In genomic region chr13:36858285-36858684, GRCh38 we compare ENCODE assay signal across 9 cellular contexts. TPM values are rescaled to one million over a fixed set of nuclear protein-coding genes. Genes with fewer than 3 reads are reported as not detected.
DNase-seq lines count a peak whose midpoint lies in the region; ATAC-seq, FAIRE-seq and TF ChIP-seq lines count a peak whose summit lies in the region.
"Had no signal": no experiment of that assay in that cellular context is flagged by ENCODE, and none has a peak within 500 bp of the region (broad histone marks: within the 10 kb centered on the region; RNA-seq: fewer than 3 reads in every experiment).

No MANE protein-coding gene starts in this region.

- in situ Hi-C loops in K562 (cut with MboI) = loop anchor here (10.0 kb wide), 1 partner anchor 127 kb away; no protein-coding TSS in a partner anchor

- no peaks in the 10 kb centered on the region for H3K9me1 ChIP-seq in K562 (ENCODE audit: control insufficient read depth, insufficient read depth, low read length)

- TF ChIP-seq POLR2A in K562 (conservative IDR thresholded peaks at IDR 0.05) = no peak

- H3K4me2 ChIP-seq in K562 (ENCODE audit: insufficient read depth, low read length) = no peak overlapping the region

- peak; percentile 36 for DNase-seq in A172 (ENCODE audit: low spot score)
- peak; percentile 39 for DNase-seq in GM10248 (ENCODE audit: extremely low spot score)
- peak; percentile 52 for DNase-seq in NCI-H345 (lab: John Stamatoyannopoulos, UW)
- DNase-seq in K562 (ENCODE audit: extremely low read depth in 1 of 4, low spot score in 3 of 4) = peak; percentile 6 to 42 (median 10)
- peak; percentile 85 for DNase-seq in left kidney (ENCODE audit: low read depth, low spot score)
- DNase-seq in stimulated activated CD4-positive, alpha-beta T cell treated with anti-CD3 and anti-CD28 coated beads, Interleukin-4, amount 100 ng/mL, for 24 hours = no peak

- peak; percentile 55 for TF ChIP-seq CTCF in GM10248 (IDR thresholded peaks at IDR 0.05; ENCODE audit: control extremely low read depth, extremely low read depth, low read depth, missing control alignments)
- peak; percentile 44 to 49 (median 48); a peak in 5 of 6 replicates for TF ChIP-seq CTCF in K562 (IDR thresholded peaks at IDR 0.05 in 2 of 3, conservative IDR thresholded peaks at IDR 0.05 in 1 of 3; ENCODE audit: insufficient read depth in 2 of 3, low read depth in 1 of 3, low read length in 3 of 3)

- H3K36me3 ChIP-seq in K562 (ENCODE audit: control insufficient read depth, insufficient read depth, low read length) = no peaks in the 10 kb centered on the region

- H3K27ac ChIP-seq in K562 (ENCODE audit: extremely low read depth, low read depth, low read length) = no peak overlapping the region

- no peak overlapping the region for H3K9ac ChIP-seq in K562 (ENCODE audit: insufficient read depth in 1 of 2, low read depth in 2 of 2, low read length in 2 of 2)

- H3K4me3 ChIP-seq in K562 = no peak overlapping the region

- no TSS peak for BruUV-seq in K562 (replicated peaks; lab: Mats Ljungman, UMichigan)

- no peak overlapping the region for H2AFZ ChIP-seq in K562 (ENCODE audit: low read depth, low read length)

- no peaks in the 10 kb centered on the region for H3K79me2 ChIP-seq in K562 (ENCODE audit: control insufficient read depth, insufficient read depth, low read length)

- H3K4me1 ChIP-seq in K562 (replicated peaks in 1 of 2; ENCODE audit: control insufficient read depth in 2 of 2, insufficient read depth in 2 of 2, low read length in 2 of 2) = peaks cover 0 to 6% of the 10 kb centered on the region in 2 experiments; a peak in 1 of 5 replicates

- H3K9me3 ChIP-seq in K562 (replicated peaks; ENCODE audit: control insufficient read depth, insufficient read depth, low read depth, low read length) = no peaks in the 10 kb centered on the region

- intact Hi-C loops in K562 (cut with micrococcal nuclease) = loop anchor here (2.0 to 5.0 kb wide), 2 partner anchors 124 to 211 kb away; no protein-coding TSS in a partner anchor

- no peaks in the 10 kb centered on the region for H4K20me1 ChIP-seq in K562 (replicated peaks; ENCODE audit: control insufficient read depth, insufficient read depth, low read length)

- TF ChIP-seq EP300 in K562 (IDR thresholded peaks at IDR 0.05; ENCODE audit: low read length) = no peak

- ATAC-seq in HG02884 (IDR thresholded peaks at IDR 0.05; ENCODE audit: unreplicated experiment) (peak; percentile 63), K562 (peak; percentile 82), HG02970 (IDR thresholded peaks at IDR 0.05; ENCODE audit: low FRiP score, unreplicated experiment) (no peak)

- peaks cover 3 to 5% of the 10 kb centered on the region in 2 experiments; a peak in 4 of 5 replicates for H3K27me3 ChIP-seq in K562 (ENCODE audit: control insufficient read depth in 2 of 2, insufficient read depth in 2 of 2, low read length in 2 of 2)

- peak; percentile 84 for FAIRE-seq in K562 (lab: Jason Lieb, UNC)
- FAIRE-seq: endometrium had no signal

- CTCF ChIA-PET in GM10248 (lab: Yijun Ruan, JAX) = interaction anchor here (0.6 to 4.5 kb wide), 24 partner anchors 9 to 213 kb away, joined by 3 to 24 read pairs (median 5); partner anchors contain the start of gene EXOSC8
- CTCF ChIA-PET in K562 (lab: Yijun Ruan, JAX; ENCODE audit: low intra/inter-chr PET ratio) = interaction anchor here (0.6 to 1.2 kb wide), 4 partner anchors 8 to 211 kb away, joined by 3 to 4 read pairs (median 3); no protein-coding TSS in a partner anchor

- POLR2A ChIA-PET in GM10248 (lab: Yijun Ruan, JAX) (no interaction called here), K562 (lab: Yijun Ruan, JAX) (interaction anchor here (0.7 to 1.0 kb wide), 3 partner anchors 29 to 210 kb away, joined by 3 to 4 read pairs (median 4); no protein-coding TSS in a partner anchor)

- 5% methylated on average over 3 of the region's 3 CpGs for WGBS in K562 (ENCODE audit: insufficient coverage, low coverage, missing lambda C conversion rate)

- TF ChIP-seq RAD21 in K562 (CRISPR knock-in tag; conservative IDR thresholded peaks at IDR 0.05 in 1 of 2, IDR thresholded peaks at IDR 0.05 in 1 of 2) = peak in 1 of 2 experiments; percentile 61; a peak in 3 of 4 replicates

TF ChIP-seq in K562, 482 proteins besides CTCF, POLR2A, EP300 and RAD21:
- TF ChIP-seq RAD51 (IDR thresholded peaks at IDR 0.05; ENCODE audit: borderline replicate concordance, low read depth) (no peak), PKNOX1 (IDR thresholded peaks at IDR 0.05) (peak; percentile 48)

RNA-seq across cellular contexts. Expression of gene RFXAP, which starts 39.3 kb away (rescaled TPM):
- 1.3 and 1.5 TPM in 2 replicates for total RNA-seq in A172 (2014; rRNA removed; shearing (Covaris generic))
- 4.6 and 10.9 TPM in 2 replicates for total RNA-seq in K562 (2011; cell fraction: chromatin; rRNA removed; ENCODE audit: low replicate concordance)
- total RNA-seq in K562 (2011; cell fraction: nucleolus; rRNA removed) = 2.5 and 3.7 TPM in 2 replicates
- total RNA-seq in K562 (2011; cell fraction: nucleoplasm; rRNA removed) = 8.8 and 16.9 TPM in 2 replicates
- 2.4 and 3.2 TPM in 2 replicates for total RNA-seq in K562 (2014; rRNA removed)
- total RNA-seq in K562 (2014; rRNA removed; fragmentation: Illumina TruSeq; extraction: Trizol) = 2.9 and 3.7 TPM in 2 replicates
- 2.8 and 2.9 TPM in 2 replicates for total RNA-seq in K562 (2015; rRNA removed; fragmentation: Illumina TruSeq; extraction: Trizol)
- total RNA-seq in K562 (2021) = 7.0 and 9.7 TPM in 2 replicates
- 8.1 and 8.6 TPM in 2 replicates for polyA plus RNA-seq in K562 (2011; rRNA removed)
- polyA plus RNA-seq in K562 (2011; cell fraction: cytosol; rRNA removed) = 2.1 and 4.2 TPM in 2 replicates
- 7.7 and 12.5 TPM in 2 replicates for polyA plus RNA-seq in K562 (2011; cell fraction: nucleus; rRNA removed)
- polyA plus RNA-seq in K562 (2012) = 8.0 and 8.4 TPM in 2 replicates
- polyA plus RNA-seq in K562 (2014; fragmentation: Illumina TruSeq; extraction: Trizol) = 6.1 and 6.9 TPM in 2 replicates
- polyA plus RNA-seq in K562 (2014; fragmentation: Nextera tagmentation; extraction: Ambion mirVana) = 1 to 10 TPM; 2.1 to 2.7 TPM
- 8.0 and 8.2 TPM in 2 replicates for polyA plus RNA-seq in K562 (2014; rRNA removed)
- 2.6 and 3.8 TPM in 2 replicates for polyA minus RNA-seq in K562 (2011; rRNA and poly(A)+ RNA removed)
- polyA minus RNA-seq in K562 (2011; cell fraction: cytosol; rRNA and poly(A)+ RNA removed) = 1.0 and 2.9 TPM in 2 replicates
- 2.0 and 3.6 TPM in 2 replicates for polyA minus RNA-seq in K562 (2011; cell fraction: nucleus; rRNA and poly(A)+ RNA removed)
